Comparison of ENCODE assay signal across 9 cellular contexts in genomic region chr1:86741947-86742572, GRCh38. TPM values are rescaled to one million over a fixed set of nuclear protein-coding genes. Genes with fewer than 3 reads are reported as not detected.
A peak's percentile ranks its signal among the peaks of the same experiment; 100 is the strongest.
DNase-seq lines count a peak whose midpoint lies in the region; ATAC-seq, FAIRE-seq and TF ChIP-seq lines count a peak whose summit lies in the region.
"Had no signal": no experiment of that assay in that cellular context is flagged by ENCODE, and none has a peak within 500 bp of the region (broad histone marks: within the 10 kb centered on the region; RNA-seq: fewer than 3 reads in every experiment).

No MANE protein-coding gene starts in this region.

- TF ChIP-seq POLR2A in esophagus muscularis mucosa (IDR thresholded peaks at IDR 0.05; ENCODE audit: low read depth) = no peak

- DNase-seq in DMS53 (lab: John Stamatoyannopoulos, UW) = peak; percentile 68
- DNase-seq in HL-60 (ENCODE audit: low read depth in 1 of 2, low spot score in 1 of 2) = peak in 1 of 2 experiments; percentile 3
- no peak for DNase-seq in esophagus muscularis mucosa (ENCODE audit: extremely low spot score)
- DNase-seq in psoas muscle = no peak
- DNase-seq in urothelium cell line (ENCODE audit: low spot score) = no peak
- DNase-seq in NCI-H1436 (lab: John Stamatoyannopoulos, UW) = no peak

- ATAC-seq in psoas muscle (peak in 2 of 4 donors; percentile 55 to 74), GM18870 (IDR thresholded peaks at IDR 0.05; ENCODE audit: unreplicated experiment) (no peak)

- no peak overlapping the region for H3K4me3 ChIP-seq in HL-60 (replicated peaks; ENCODE audit: insufficient read depth, low read length)
- H3K4me3 ChIP-seq in esophagus muscularis mucosa = no peak overlapping the region
- H3K4me3 ChIP-seq in psoas muscle = no peak overlapping the region
- H3K4me3 ChIP-seq: skin epidermis had no signal

- peaks cover 18 to 79% (median 58%) of the 10 kb centered on the region in 4 donors for H3K36me3 ChIP-seq in esophagus muscularis mucosa
- H3K36me3 ChIP-seq in psoas muscle (ENCODE audit: insufficient read depth in 1 of 2, low read depth in 1 of 2) = peaks cover 5 to 94% of the 10 kb centered on the region in 2 donors

- H3K9me3 ChIP-seq in esophagus muscularis mucosa (no peaks in the 10 kb centered on the region), psoas muscle (no peaks in the 10 kb centered on the region)

- TF ChIP-seq CTCF in HL-60 (IDR thresholded peaks at IDR 0.05; ENCODE audit: insufficient read depth, low read length) (peak; percentile 10), esophagus muscularis mucosa (IDR thresholded peaks at IDR 0.05) (peak; percentile 50 to 67 (median 60)), psoas muscle (IDR thresholded peaks at IDR 0.05) (peak; percentile 64)

- peak; percentile 59 for FAIRE-seq in TTC549 (lab: Jason Lieb, UNC)
- FAIRE-seq in urothelium cell line (lab: Jason Lieb, UNC) = no peak

- WGBS in esophagus muscularis mucosa = 49% methylated on average over 6 of the region's 6 CpGs
- 47% methylated on average over 6 of the region's 6 CpGs for WGBS in psoas muscle, 3 donors

- H3K4me1 ChIP-seq in esophagus muscularis mucosa (peaks cover 4 to 14% (median 10%) of the 10 kb centered on the region in 4 donors), psoas muscle (peaks cover 12% of the 10 kb centered on the region)

- H3K27me3 ChIP-seq in HL-60 (ENCODE audit: insufficient read depth, poor library complexity, severe bottlenecking) (no peaks in the 10 kb centered on the region), esophagus muscularis mucosa (no peaks in the 10 kb centered on the region), psoas muscle (ENCODE audit: insufficient read depth in 3 of 3, low read length in 2 of 3) (no peaks in the 10 kb centered on the region)

- intact Hi-C loops in esophagus muscularis mucosa (cut with DNase I) = no loop called here
- intact Hi-C loops in psoas muscle (cut with DNase I) = loop anchor here in 1 of 2 donors (5.0 to 10.0 kb wide), 2 partner anchors 35 to 267 kb away; no protein-coding TSS in a partner anchor

- no peak overlapping the region for H3K27ac ChIP-seq in HL-60 (replicated peaks)
- no peak overlapping the region for H3K27ac ChIP-seq in esophagus muscularis mucosa (replicated peaks in 1 of 4)
- no peak overlapping the region for H3K27ac ChIP-seq in psoas muscle
- H3K27ac ChIP-seq: skin epidermis had no signal

- no peak for TF ChIP-seq EP300 in esophagus muscularis mucosa (IDR thresholded peaks at IDR 0.05)

RNA-seq across cellular contexts. Expression of gene SH3GLB1, which starts 37.7 kb away (rescaled TPM):
- total RNA-seq in esophagus muscularis mucosa (10 to 100 TPM; 56.2 to 73.1 (median 61.8) TPM), psoas muscle (100 to 1,000 TPM; 158 to 315 (median 198) TPM)
- 100 to 1,000 TPM in 1 of 3 donors, 10 to 100 TPM in 2; 68.8 to 124 (median 81.4) TPM for polyA plus RNA-seq in psoas muscle

Comparison
In these comparisons a context has a peak if more than half of its experiments do, and no peak if none do; other contexts are left out.
1. CTCF ChIP-seq: peak in every context shown above with its lines; median percentile 64 in psoas muscle; 60 in esophagus muscularis mucosa; 10 in HL-60.